ENCODE assay signal across 1 cellular context in the genomic region with DNA sequence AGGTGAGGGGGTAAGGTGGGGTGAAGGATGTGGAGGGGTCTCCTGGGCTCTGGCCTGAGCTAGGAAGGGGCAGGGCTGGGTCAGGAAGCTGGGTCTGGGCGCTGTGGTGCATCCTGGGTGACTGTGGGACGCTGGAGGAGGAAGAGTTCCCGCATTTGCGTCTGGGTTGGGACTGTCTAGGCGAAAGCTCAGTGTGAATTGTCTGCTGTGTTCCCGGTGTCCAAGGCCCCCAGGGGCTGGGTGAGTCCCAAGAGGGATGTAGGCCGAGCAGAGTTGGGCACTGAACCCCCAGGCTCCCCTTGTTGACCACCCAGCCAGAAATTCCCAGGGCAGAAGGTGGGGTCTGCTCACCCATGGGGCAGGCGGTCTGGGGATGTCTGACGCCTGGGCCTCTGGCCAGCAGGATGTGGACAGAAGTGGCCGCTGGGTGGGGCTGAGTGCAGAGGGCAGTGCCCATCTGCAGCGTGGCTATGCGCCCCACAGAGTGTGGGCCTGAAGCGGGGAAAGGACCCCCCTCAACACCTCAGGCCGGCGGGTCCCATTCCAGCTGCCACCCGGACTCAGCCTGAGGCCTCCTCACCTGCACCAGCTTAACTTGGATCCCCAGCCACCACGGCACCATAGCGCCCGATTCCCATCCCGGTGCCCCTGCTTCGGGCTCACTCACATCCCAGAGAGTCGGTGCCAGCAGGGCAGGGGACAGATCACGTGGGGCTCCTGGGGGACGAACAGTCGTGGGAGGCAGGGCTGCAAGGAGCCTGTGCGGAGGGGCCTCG.
TF ChIP-seq lines count a peak whose summit lies in the region.

No MANE protein-coding gene starts in this region.

TF ChIP-seq in SK-N-SH, 30 proteins besides CTCF, POLR2A, EP300 and RAD21 (continued from another document):
- TF ChIP-seq, protein P1, sequence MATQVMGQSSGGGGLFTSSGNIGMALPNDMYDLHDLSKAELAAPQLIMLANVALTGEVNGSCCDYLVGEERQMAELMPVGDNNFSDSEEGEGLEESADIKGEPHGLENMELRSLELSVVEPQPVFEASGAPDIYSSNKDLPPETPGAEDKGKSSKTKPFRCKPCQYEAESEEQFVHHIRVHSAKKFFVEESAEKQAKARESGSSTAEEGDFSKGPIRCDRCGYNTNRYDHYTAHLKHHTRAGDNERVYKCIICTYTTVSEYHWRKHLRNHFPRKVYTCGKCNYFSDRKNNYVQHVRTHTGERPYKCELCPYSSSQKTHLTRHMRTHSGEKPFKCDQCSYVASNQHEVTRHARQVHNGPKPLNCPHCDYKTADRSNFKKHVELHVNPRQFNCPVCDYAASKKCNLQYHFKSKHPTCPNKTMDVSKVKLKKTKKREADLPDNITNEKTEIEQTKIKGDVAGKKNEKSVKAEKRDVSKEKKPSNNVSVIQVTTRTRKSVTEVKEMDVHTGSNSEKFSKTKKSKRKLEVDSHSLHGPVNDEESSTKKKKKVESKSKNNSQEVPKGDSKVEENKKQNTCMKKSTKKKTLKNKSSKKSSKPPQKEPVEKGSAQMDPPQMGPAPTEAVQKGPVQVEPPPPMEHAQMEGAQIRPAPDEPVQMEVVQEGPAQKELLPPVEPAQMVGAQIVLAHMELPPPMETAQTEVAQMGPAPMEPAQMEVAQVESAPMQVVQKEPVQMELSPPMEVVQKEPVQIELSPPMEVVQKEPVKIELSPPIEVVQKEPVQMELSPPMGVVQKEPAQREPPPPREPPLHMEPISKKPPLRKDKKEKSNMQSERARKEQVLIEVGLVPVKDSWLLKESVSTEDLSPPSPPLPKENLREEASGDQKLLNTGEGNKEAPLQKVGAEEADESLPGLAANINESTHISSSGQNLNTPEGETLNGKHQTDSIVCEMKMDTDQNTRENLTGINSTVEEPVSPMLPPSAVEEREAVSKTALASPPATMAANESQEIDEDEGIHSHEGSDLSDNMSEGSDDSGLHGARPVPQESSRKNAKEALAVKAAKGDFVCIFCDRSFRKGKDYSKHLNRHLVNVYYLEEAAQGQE (IDR thresholded peaks at IDR 0.05; ENCODE audit: low read depth, low read length) = no peak
- TF ChIP-seq YY1 (IDR thresholded peaks at IDR 0.05; ENCODE audit: low read depth) (no peak), TCF12 (IDR thresholded peaks at IDR 0.05) (no peak), CHD2 (IDR thresholded peaks at IDR 0.05; ENCODE audit: low read length, partially characterized antibody) (no peak), JUND (IDR thresholded peaks at IDR 0.05) (no peak), GABPA (IDR thresholded peaks at IDR 0.05; ENCODE audit: low read depth) (no peak)
